ENCODE assay signal across 8 cellular contexts in the genomic region with DNA sequence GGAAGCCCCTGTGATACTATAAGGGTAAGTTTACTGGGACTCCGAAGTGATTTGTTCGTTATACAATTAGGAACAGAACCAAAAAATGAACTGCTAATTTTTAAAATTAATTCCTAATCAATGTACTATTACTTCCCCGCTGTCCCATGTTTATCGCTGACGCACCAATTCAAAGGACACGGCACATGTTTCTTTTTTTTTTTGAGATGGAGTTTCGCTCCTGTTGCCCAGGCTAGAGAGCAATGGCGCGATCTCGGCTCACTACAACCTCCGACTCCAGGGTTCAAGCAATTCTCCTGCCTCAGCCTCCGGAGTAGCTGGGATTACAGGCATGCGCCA. TPM values are rescaled to one million over a fixed set of nuclear protein-coding genes. Genes with fewer than 3 reads are reported as not detected.
DNase-seq lines count a peak whose midpoint lies in the region; ATAC-seq and TF ChIP-seq lines count a peak whose summit lies in the region.

No MANE protein-coding gene starts in this region.

- peak overlapping the region; percentile 90 for H3K4me3 ChIP-seq in GM23248
- peak overlapping the region; percentile 70 for H3K4me3 ChIP-seq in WERI-Rb-1 (ENCODE audit: low read depth, low read length)
- peak overlapping the region; percentile 70 to 83 for H3K4me3 ChIP-seq in foreskin fibroblast (ENCODE audit: low read depth in 1 of 2, low read length in 2 of 2)
- H3K4me3 ChIP-seq in skeletal muscle cell (ENCODE audit: low read depth, low read length): peak overlapping the region; percentile 95

- no peaks in the 10 kb centered on the region for H3K27me3 ChIP-seq in GM23248 (replicated peaks; ENCODE audit: insufficient read depth)
- H3K27me3 ChIP-seq in WERI-Rb-1 (ENCODE audit: insufficient read depth, low read depth, severe bottlenecking): no peaks in the 10 kb centered on the region

- peak overlapping the region; percentile 98 for H3K9ac ChIP-seq in GM23248

- peak overlapping the region; percentile 99 for H3K27ac ChIP-seq in GM23248
- H3K27ac ChIP-seq in WERI-Rb-1: peak overlapping the region; percentile 6; the same call in 1 of the 2 replicates

- no peak for ATAC-seq in HG03025 (IDR thresholded peaks at IDR 0.05; ENCODE audit: low FRiP score, unreplicated experiment)

- peak overlapping the region; percentile 98 for H2AFZ ChIP-seq in GM23248

- H3K36me3 ChIP-seq in GM23248 (ENCODE audit: low read depth): no peaks in the 10 kb centered on the region
- no peaks in the 10 kb centered on the region; the same call in 1 of the 2 replicates for H3K36me3 ChIP-seq in WERI-Rb-1

- peaks cover 25% of the 10 kb centered on the region for H3K79me2 ChIP-seq in GM23248 (ENCODE audit: insufficient read depth)

- peaks cover 18% of the 10 kb centered on the region for H3F3A ChIP-seq in GM23248 (ENCODE audit: insufficient read depth)

- in situ Hi-C loops in GM23248 (cut with MboI): no loop called here

- H4K20me1 ChIP-seq in GM23248 (ENCODE audit: insufficient read depth): no peaks in the 10 kb centered on the region

- no peaks in the 10 kb centered on the region for H3K9me2 ChIP-seq in GM23248 (ENCODE audit: insufficient read depth)

- H3K9me3 ChIP-seq in GM23248 (ENCODE audit: low read depth) (no peaks in the 10 kb centered on the region), WERI-Rb-1 (ENCODE audit: severe bottlenecking) (peaks cover 6% of the 10 kb centered on the region)

- H3K4me1 ChIP-seq in GM23248 (ENCODE audit: insufficient read depth): 0 out of 2 replicates have a peak, but pooled peaks cover 6% of the 10 kb centered on the region

- TF ChIP-seq CTCF in WERI-Rb-1 (IDR thresholded peaks at IDR 0.05; ENCODE audit: low read depth, low read length) (no peak), foreskin fibroblast (IDR thresholded peaks at IDR 0.05; ENCODE audit: low read depth, low read length) (no peak)

- 62 to 63% methylated on average over 13 of the region's 13 CpGs for WGBS in GM23248 (ENCODE audit: low coverage in 1 of 2, low lambda C conversion rate in 2 of 2, missing lambda C conversion rate in 2 of 2), 2 experiments

- DNase-seq in GM23248 (no peak), WERI-Rb-1 (no peak), foreskin fibroblast (no peak), skeletal muscle cell (ENCODE audit: low read depth) (no peak), anterior cingulate cortex (lab: John Stamatoyannopoulos, UW) (no peak), amniotic stem cell (lab: John Stamatoyannopoulos, UW) (no peak), NCI-H1105 (lab: John Stamatoyannopoulos, UW) (no peak)

- H3K4me2 ChIP-seq in GM23248 (ENCODE audit: unreplicated experiment): peak overlapping the region; percentile 10

RNA-seq across cellular contexts. Expression of gene FMC1, which starts 1.5 kb away (rescaled TPM):
- 6.8 and 9.5 TPM in 2 replicates for total RNA-seq in GM23248 (2014; rRNA removed; shearing (Covaris generic))
- polyA plus RNA-seq in GM23248 (2016; fragmentation: Nextera tagmentation; extraction: Ambion mirVana): 30.4 and 35.1 TPM in 2 replicates

RNA-seq across cellular contexts. Expression of gene LUC7L2, which starts 20.0 kb away (rescaled TPM):
- 35.3 and 39.7 TPM in 2 replicates for total RNA-seq in GM23248 (2014; rRNA removed; shearing (Covaris generic))
- 44.3 and 47.3 TPM in 2 replicates for polyA plus RNA-seq in GM23248 (2016; fragmentation: Nextera tagmentation; extraction: Ambion mirVana)
